ENCODE assay signal across 21 cellular contexts in genomic region chr11:28976012-28976800, GRCh38.
DNase-seq lines count a peak whose midpoint lies in the region; ATAC-seq and TF ChIP-seq lines count a peak whose summit lies in the region.
"Had no signal": no experiment of that assay in that cellular context is flagged by ENCODE, and none has a peak within 500 bp of the region (broad histone marks: within the 10 kb centered on the region; RNA-seq: fewer than 3 reads in every experiment).

No MANE protein-coding gene starts in this region.

- no peaks in the 10 kb centered on the region for H3K36me3 Mint-ChIP-seq in activated CD8-positive, alpha-beta memory T cell treated with anti-CD3 and anti-CD28 coated beads, Interleukin-2, amount 10 ng/mL, durations not matched to agents 7 days and 5 days
- H3K36me3 Mint-ChIP-seq: CD4-positive, alpha-beta memory T cell had no signal

- H3K36me3 ChIP-seq in MM.1S (replicated peaks; ENCODE audit: insufficient read depth, low read length) (no peaks in the 10 kb centered on the region), smooth muscle cell (ENCODE audit: low read depth) (no peaks in the 10 kb centered on the region)
- H3K36me3 ChIP-seq: BLaER1 treated with 17β-estradiol and CSF1 and Interleukin-3, amounts not matched to agents 10 nM and 100 nM had no signal

- 93% methylated on average over 10 of the region's 10 CpGs for WGBS in smooth muscle cell (ENCODE audit: low lambda C conversion rate)

- TF ChIP-seq CTCF in MM.1S (IDR thresholded peaks at IDR 0.05; ENCODE audit: low read length) (no peak), fibroblast of the aortic adventitia (IDR thresholded peaks at IDR 0.05; ENCODE audit: insufficient read depth, low read length) (no peak), smooth muscle cell (IDR thresholded peaks at IDR 0.05; ENCODE audit: borderline replicate concordance, insufficient read depth, poor library complexity, severe bottlenecking) (no peak)

- no peaks in the 10 kb centered on the region for H3K4me1 Mint-ChIP-seq in activated CD8-positive, alpha-beta memory T cell treated with anti-CD3 and anti-CD28 coated beads, Interleukin-2, amount 10 ng/mL, durations not matched to agents 7 days and 5 days
- H3K4me1 Mint-ChIP-seq: CD4-positive, alpha-beta memory T cell had no signal

- H3K27me3 ChIP-seq in MM.1S (replicated peaks; ENCODE audit: insufficient read depth, low read length) (no peaks in the 10 kb centered on the region), smooth muscle cell (ENCODE audit: low read depth) (no peaks in the 10 kb centered on the region)
- H3K27me3 ChIP-seq: BLaER1 treated with 17β-estradiol and CSF1 and Interleukin-3, amounts not matched to agents 10 nM and 100 nM had no signal

- H3K27me3 Mint-ChIP-seq in activated CD8-positive, alpha-beta memory T cell treated with anti-CD3 and anti-CD28 coated beads, Interleukin-2, amount 10 ng/mL, durations not matched to agents 7 days and 5 days, result no peaks in the 10 kb centered on the region
- H3K27me3 Mint-ChIP-seq: CD4-positive, alpha-beta memory T cell had no signal

- H3K79me2 ChIP-seq in MM.1S (ENCODE audit: low read length), result no peaks in the 10 kb centered on the region
- no peaks in the 10 kb centered on the region for H3K79me2 ChIP-seq in smooth muscle cell (ENCODE audit: low read depth)

- no peaks in the 10 kb centered on the region for H3K9me3 ChIP-seq in MM.1S (replicated peaks; ENCODE audit: insufficient read depth, low read length)
- H3K9me3 ChIP-seq in smooth muscle cell (replicated peaks; ENCODE audit: low read depth), result no peaks in the 10 kb centered on the region
- H3K9me3 ChIP-seq: BLaER1 treated with 17β-estradiol and CSF1 and Interleukin-3, amounts not matched to agents 10 nM and 100 nM had no signal

- H4K20me1 ChIP-seq in MM.1S (ENCODE audit: insufficient read depth, low read length) (no peaks in the 10 kb centered on the region), smooth muscle cell (ENCODE audit: low read depth) (no peaks in the 10 kb centered on the region)
- H4K20me1 ChIP-seq: BLaER1 treated with 17β-estradiol and CSF1 and Interleukin-3, amounts not matched to agents 10 nM and 100 nM had no signal

- H2AFZ ChIP-seq in MM.1S (ENCODE audit: low read length) (peak overlapping the region; percentile 62), smooth muscle cell (ENCODE audit: low read depth) (peak overlapping the region; percentile 43)

- peak overlapping the region; percentile 13; the same call in 1 of the 2 replicates for H3K4me3 ChIP-seq in MM.1S (ENCODE audit: low read length)
- no peak overlapping the region for H3K4me3 ChIP-seq in fibroblast of the aortic adventitia (ENCODE audit: low read depth, low read length)
- H3K4me3 ChIP-seq in smooth muscle cell, result peak overlapping the region; percentile 8
- H3K4me3 ChIP-seq: BLaER1 treated with 17β-estradiol and CSF1 and Interleukin-3, amounts not matched to agents 10 nM and 100 nM; GM12878; K562 had no signal

- H3K4me1 ChIP-seq in MM.1S (ENCODE audit: low read length) (no peaks in the 10 kb centered on the region), smooth muscle cell (ENCODE audit: low read depth) (no peaks in the 10 kb centered on the region)
- H3K4me1 ChIP-seq: BLaER1 treated with 17β-estradiol and CSF1 and Interleukin-3, amounts not matched to agents 10 nM and 100 nM had no signal

- H3K4me2 ChIP-seq in MM.1S (ENCODE audit: low read depth, low read length) (peak overlapping the region; percentile 35; the same call in 1 of the 2 replicates), smooth muscle cell (no peak overlapping the region)
- H3K4me2 ChIP-seq: BLaER1 treated with 17β-estradiol and CSF1 and Interleukin-3, amounts not matched to agents 10 nM and 100 nM had no signal

- H3K4me3 Mint-ChIP-seq in activated CD8-positive, alpha-beta memory T cell treated with anti-CD3 and anti-CD28 coated beads, Interleukin-2, amount 10 ng/mL, durations not matched to agents 7 days and 5 days, result no peak overlapping the region
- H3K4me3 Mint-ChIP-seq: CD4-positive, alpha-beta memory T cell had no signal

- H3K27ac Mint-ChIP-seq in activated CD8-positive, alpha-beta memory T cell treated with anti-CD3 and anti-CD28 coated beads, Interleukin-2, amount 10 ng/mL, durations not matched to agents 7 days and 5 days, result no peak overlapping the region
- H3K27ac Mint-ChIP-seq: CD4-positive, alpha-beta memory T cell had no signal

- no peak overlapping the region; the same call in 1 of the 2 replicates for H3K9ac ChIP-seq in MM.1S (ENCODE audit: low read length)
- no peak overlapping the region for H3K9ac ChIP-seq in smooth muscle cell (ENCODE audit: low read depth)
- H3K9ac ChIP-seq: BLaER1 treated with 17β-estradiol and CSF1 and Interleukin-3, amounts not matched to agents 10 nM and 100 nM had no signal

- H3F3A ChIP-seq in MM.1S (ENCODE audit: insufficient read depth, low read length) (0 out of 2 replicates have a peak, but pooled peaks cover 4% of the 10 kb centered on the region), smooth muscle cell (ENCODE audit: low read depth) (no peaks in the 10 kb centered on the region)

- DNase-seq in NCI-H146 (lab: John Stamatoyannopoulos, UW) (peak; percentile 26), NCI-H146 treated with DMSO at 0.1 percent for 48 hours (lab: John Stamatoyannopoulos, UW; ENCODE audit: unreplicated experiment) (no peak), MM.1S (peak; percentile 21), fibroblast of the aortic adventitia (ENCODE audit: low read depth) (peak; percentile 12), smooth muscle cell (lab: John Stamatoyannopoulos, UW; ENCODE audit: unreplicated experiment) (no peak), T-helper 2 cell (no peak)
- DNase-seq in activated CD8-positive, alpha-beta memory T cell treated with anti-CD3 and anti-CD28 coated beads, Interleukin-2, amount 10 ng/mL, durations not matched to agents 7 days and 5 days, result no peak
- DNase-seq: CD4-positive, alpha-beta memory T cell; DND-41; NCI-H1092; NCI-H1436; NCI-H2029; NCI-H226; NCI-H524; SIG-M5 had no signal

- H3K27ac ChIP-seq in MM.1S (ENCODE audit: low read length) (peak overlapping the region; percentile 25; the same call in 1 of the 2 replicates), smooth muscle cell (ENCODE audit: low read depth) (no peak overlapping the region)
- H3K27ac ChIP-seq: 22Rv1; BLaER1 treated with 17β-estradiol and CSF1 and Interleukin-3, amounts not matched to agents 10 nM and 100 nM; RWPE1 had no signal

- no peak for ATAC-seq in HG02852 (IDR thresholded peaks at IDR 0.05; ENCODE audit: unreplicated experiment)
- no peak for ATAC-seq in activated CD8-positive, alpha-beta memory T cell treated with anti-CD3 and anti-CD28 coated beads, Interleukin-2, amount 10 ng/mL, durations not matched to agents 7 days and 5 days
- ATAC-seq: GM12878, K562 had no signal

- CTCF ChIA-PET in activated CD8-positive, alpha-beta memory T cell treated with anti-CD3 and anti-CD28 coated beads, Interleukin-2, amount 10 ng/mL, durations not matched to agents 7 days and 5 days (lab: Charles Lee), result no interaction called here

- peaks cover 9% of the 10 kb centered on the region for H3K9me3 Mint-ChIP-seq in activated CD8-positive, alpha-beta memory T cell treated with anti-CD3 and anti-CD28 coated beads, Interleukin-2, amount 10 ng/mL, durations not matched to agents 7 days and 5 days (ENCODE audit: low read depth)

- H3K9me2 ChIP-seq in MM.1S (replicated peaks; ENCODE audit: insufficient read depth, low read length), result no peaks in the 10 kb centered on the region

Comparison
In these comparisons a context has a peak if more than half of its experiments do, and no peak if none do; other contexts are left out.
1. DNase-seq: peak in NCI-H146 (single experiment), MM.1S (single experiment) and fibroblast of the aortic adventitia (single experiment); none in NCI-H146 treated with DMSO at 0.1 percent for 48 hours (single experiment), smooth muscle cell (single experiment), activated CD8-positive, alpha-beta memory T cell treated with anti-CD3 and anti-CD28 coated beads, Interleukin-2, amount 10 ng/mL, durations not matched to agents 7 days and 5 days (single experiment) and T-helper 2 cell (0 of 5).